ENCODE assay signal across 31 cellular contexts in the genomic region with DNA sequence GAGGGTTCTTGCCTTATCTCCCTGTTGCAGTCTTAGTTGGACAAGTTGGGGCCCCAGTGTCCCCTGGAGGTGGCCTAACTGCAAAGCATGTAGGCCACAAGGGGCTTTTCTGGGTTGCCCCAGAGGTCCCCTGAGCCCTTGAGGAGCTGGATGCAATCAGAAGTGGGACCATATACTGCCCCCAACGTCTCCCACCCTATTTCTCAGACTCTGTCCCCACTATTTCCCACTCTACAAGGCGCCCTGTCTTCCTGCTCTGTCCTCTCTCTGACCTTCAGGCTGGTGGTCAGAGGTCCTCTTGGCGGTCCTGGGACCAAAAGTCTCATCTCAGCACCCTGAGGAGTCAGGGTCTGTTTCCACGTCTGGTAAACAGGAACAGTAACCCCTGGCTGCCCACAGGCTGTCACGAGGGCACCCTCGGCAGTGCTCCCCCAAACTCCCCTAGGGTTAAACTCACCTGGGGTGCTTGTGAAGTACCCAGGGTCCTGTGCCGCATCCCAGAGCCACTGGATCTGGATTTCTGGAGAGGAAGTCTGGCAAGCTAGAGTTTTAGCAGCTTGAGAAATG. TPM values are rescaled to one million over a fixed set of nuclear protein-coding genes. Genes with fewer than 3 reads are reported as not detected.
"Had no signal": no experiment of that assay in that cellular context is flagged by ENCODE, and none has a peak within 500 bp of the region (broad histone marks: within the 10 kb centered on the region; RNA-seq: fewer than 3 reads in every experiment).

No MANE protein-coding gene starts in this region.

- H3K4me3 ChIP-seq: heart right ventricle, ovary, psoas muscle, smooth muscle cell, transverse colon had no signal

- H3K36me3 ChIP-seq: heart right ventricle, ovary, transverse colon had no signal

- H3K9me3 Mint-ChIP-seq: activated T-cell treated with anti-CD3 and anti-CD28 coated beads, Interleukin-2, amount 50 U/mL, for 72 hours; naive B cell; nephron progenitor cell; T-helper 2 cell treated with Interferon-gamma antibody and Interleukin-4, amounts not matched to agents 5 μg/mL and 100 μg/mL, for 36 hours had no signal

- H3K9me3 ChIP-seq: heart right ventricle, ovary, psoas muscle, transverse colon had no signal

- H3K36me3 Mint-ChIP-seq: activated naive CD8-positive, alpha-beta T cell; naive B cell had no signal

- H3K4me1 ChIP-seq: transverse colon had no signal

- H3K27ac ChIP-seq: ovary, psoas muscle, transverse colon had no signal

- DNase-seq: activated CD4-positive, alpha-beta T cell treated with anti-CD3 and anti-CD28 coated beads for 36 hours; activated CD4-positive, CD25-positive, alpha-beta regulatory T cell; activated CD8-positive, alpha-beta T cell treated with anti-CD3 and anti-CD28 coated beads, Interleukin-2, amount 10 ng/mL, durations not matched to agents 7 days and 5 days; activated effector memory CD4-positive, alpha-beta T cell treated with Interleukin-2 at 50 U/mL for 16 hours; activated naive CD4-positive, alpha-beta T cell treated with Interleukin-2 at 50 U/mL for 16 hours; activated T-cell treated with anti-CD3 and anti-CD28 coated beads for 4 hours; activated T-cell treated with anti-CD3 and anti-CD28 coated beads, Interleukin-2, amount 50 U/mL, for 72 hours; anterior cingulate cortex; dermis blood vessel endothelial cell; effector CD4-positive, alpha-beta T cell; heart right ventricle; left ventricle myocardium superior; naive B cell; nephron progenitor cell; ovary; psoas muscle; stimulated activated CD4-positive, alpha-beta T cell treated with anti-CD3 and anti-CD28 coated beads, Interleukin-15, amount 100 ng/mL, for 24 hours; stimulated activated CD4-positive, alpha-beta T cell treated with anti-CD3 and anti-CD28 coated beads, Interleukin-2, amount 100 ng/mL, for 24 hours; stimulated activated naive CD4-positive, alpha-beta T cell; T-helper 1 cell; transverse colon had no signal

- H3K27ac Mint-ChIP-seq: activated CD4-positive, alpha-beta T cell treated with anti-CD3 and anti-CD28 coated beads for 36 hours; activated CD8-positive, alpha-beta T cell treated with anti-CD3 and anti-CD28 coated beads, Interleukin-2, amount 10 ng/mL, durations not matched to agents 7 days and 5 days; activated naive CD8-positive, alpha-beta T cell; activated T-cell treated with anti-CD3 and anti-CD28 coated beads, Interleukin-2, amount 50 U/mL, for 72 hours; nephron progenitor cell; T-helper 2 cell treated with Interferon-gamma antibody and Interleukin-4, amounts not matched to agents 5 μg/mL and 100 μg/mL, for 36 hours had no signal

- H3K4me2 ChIP-seq: smooth muscle cell had no signal

- H3K4me3 Mint-ChIP-seq: activated CD4-positive, alpha-beta T cell treated with anti-CD3 and anti-CD28 coated beads for 36 hours; activated CD8-positive, alpha-beta T cell treated with anti-CD3 and anti-CD28 coated beads, Interleukin-2, amount 10 ng/mL, durations not matched to agents 7 days and 5 days; activated naive CD8-positive, alpha-beta T cell; activated T-cell treated with anti-CD3 and anti-CD28 coated beads, Interleukin-2, amount 50 U/mL, for 72 hours; naive B cell; nephron progenitor cell; T-helper 2 cell treated with Interferon-gamma antibody and Interleukin-4, amounts not matched to agents 5 μg/mL and 100 μg/mL, for 36 hours had no signal

- FAIRE-seq: colon, urothelium cell line had no signal

- H3K27me3 ChIP-seq: heart right ventricle, ovary, transverse colon had no signal

- H3K4me1 Mint-ChIP-seq: activated CD4-positive, alpha-beta T cell treated with anti-CD3 and anti-CD28 coated beads for 36 hours; naive B cell; nephron progenitor cell had no signal

- ATAC-seq: activated CD4-positive, alpha-beta T cell treated with anti-CD3 and anti-CD28 coated beads for 36 hours; activated CD8-positive, alpha-beta T cell treated with anti-CD3 and anti-CD28 coated beads, Interleukin-2, amount 10 ng/mL, durations not matched to agents 7 days and 5 days; activated T-cell treated with anti-CD3 and anti-CD28 coated beads, Interleukin-2, amount 50 U/mL, for 72 hours had no signal

RNA-seq across cellular contexts. Expression of a gene that starts 14.9 kb away (rescaled TPM):
- total RNA-seq: activated CD4-positive, alpha-beta T cell treated with anti-CD3 and anti-CD28 coated beads for 36 hours; activated CD8-positive, alpha-beta T cell treated with anti-CD3 and anti-CD28 coated beads, Interleukin-2, amount 10 ng/mL, durations not matched to agents 7 days and 5 days; dermis blood vessel endothelial cell; fibroblast of lung; fibroblast of villous mesenchyme; left ventricle myocardium superior; lung microvascular endothelial cell; transverse colon had no signal
- polyA plus RNA-seq: fibroblast of lung had no signal

RNA-seq across cellular contexts. Expression of a gene that starts 53.1 kb away (rescaled TPM):
- total RNA-seq: activated CD4-positive, alpha-beta T cell treated with anti-CD3 and anti-CD28 coated beads for 36 hours; activated CD8-positive, alpha-beta T cell treated with anti-CD3 and anti-CD28 coated beads, Interleukin-2, amount 10 ng/mL, durations not matched to agents 7 days and 5 days; activated T-cell treated with anti-CD3 and anti-CD28 coated beads, Interleukin-2, amount 50 U/mL, for 72 hours; dermis blood vessel endothelial cell; fibroblast of lung; fibroblast of villous mesenchyme; heart right ventricle; left ventricle myocardium superior; lung microvascular endothelial cell; ovary; psoas muscle; smooth muscle cell; temporal lobe; transverse colon had no signal
- polyA plus RNA-seq: adipose tissue, fibroblast of lung, heart right ventricle, ovary, psoas muscle, smooth muscle cell had no signal
